ENCODE assay signal across 1 cellular context in the genomic region with DNA sequence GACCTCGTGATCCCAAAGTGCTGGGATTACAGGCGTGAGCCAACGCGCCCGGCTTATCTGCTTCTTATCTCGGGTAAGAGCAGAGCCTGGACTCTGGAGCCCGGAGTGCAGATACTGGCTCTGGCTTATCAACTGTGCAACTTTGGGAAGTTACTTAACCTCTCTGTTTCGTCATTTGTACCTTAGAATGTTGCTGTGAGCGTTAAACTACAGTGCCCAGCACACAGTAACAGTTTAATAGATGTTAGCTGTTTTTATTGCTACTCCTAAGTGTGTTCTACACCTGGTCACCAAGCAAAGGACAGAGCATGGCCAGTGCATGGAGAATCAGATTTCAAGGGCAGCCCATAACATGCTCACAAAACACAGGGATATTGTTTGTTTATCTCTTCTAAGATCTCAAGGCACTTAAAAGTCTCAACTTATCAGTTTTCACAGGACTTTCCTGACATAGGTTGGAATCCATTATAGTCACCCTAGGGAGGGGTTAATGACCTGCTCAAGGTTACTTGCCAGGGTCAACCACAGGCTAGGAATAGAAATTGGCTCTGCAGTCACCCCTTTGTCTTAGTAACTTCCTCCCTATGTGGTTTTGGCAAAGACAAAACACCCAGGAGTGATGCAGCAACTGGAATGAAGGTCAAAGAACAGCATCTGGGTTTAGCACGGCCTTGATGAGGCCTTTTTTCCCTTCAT.
TF ChIP-seq lines count a peak whose summit lies in the region.

No MANE protein-coding gene starts in this region.

TF ChIP-seq in SK-N-SH, 30 proteins besides CTCF, POLR2A, EP300 and RAD21 (continued from another document):
- no peak for TF ChIP-seq USF2 (IDR thresholded peaks at IDR 0.05; ENCODE audit: borderline replicate concordance, low read depth, low read length)
- no peak for TF ChIP-seq NRF1 (IDR thresholded peaks at IDR 0.05; ENCODE audit: low read depth, low read length)
- no peak for TF ChIP-seq IRF3 (IDR thresholded peaks at IDR 0.05; ENCODE audit: low read depth, low read length)
- TF ChIP-seq TAF1 (IDR thresholded peaks at IDR 0.05; ENCODE audit: borderline replicate concordance, low read depth, low read length), result no peak
- TF ChIP-seq YY1 (IDR thresholded peaks at IDR 0.05; ENCODE audit: low read depth), result no peak
- TF ChIP-seq MEF2A (IDR thresholded peaks at IDR 0.05; ENCODE audit: borderline replicate concordance, low read depth), result peak; percentile 98
- peak; percentile 61; the same call in 1 of the 2 replicates for TF ChIP-seq POLR2AphosphoS5 (IDR thresholded peaks at IDR 0.05; ENCODE audit: low read depth, low read length)
- no peak for TF ChIP-seq GATA2 (CRISPR knock-in tag; IDR thresholded peaks at IDR 0.05)
- TF ChIP-seq SMC3 (IDR thresholded peaks at IDR 0.05; ENCODE audit: low read depth, low read length), result no peak
- no peak for TF ChIP-seq MXI1 (IDR thresholded peaks at IDR 0.05; ENCODE audit: low read depth, low read length)
- no peak for TF ChIP-seq CHD2 (IDR thresholded peaks at IDR 0.05; ENCODE audit: low read length, partially characterized antibody)
- TF ChIP-seq RXRA (IDR thresholded peaks at IDR 0.05; ENCODE audit: borderline replicate concordance, low read depth), result peak; percentile 99
- TF ChIP-seq TEAD4 (IDR thresholded peaks at IDR 0.05; ENCODE audit: borderline replicate concordance, insufficient read depth), result peak; percentile 75
- TF ChIP-seq, protein P1, sequence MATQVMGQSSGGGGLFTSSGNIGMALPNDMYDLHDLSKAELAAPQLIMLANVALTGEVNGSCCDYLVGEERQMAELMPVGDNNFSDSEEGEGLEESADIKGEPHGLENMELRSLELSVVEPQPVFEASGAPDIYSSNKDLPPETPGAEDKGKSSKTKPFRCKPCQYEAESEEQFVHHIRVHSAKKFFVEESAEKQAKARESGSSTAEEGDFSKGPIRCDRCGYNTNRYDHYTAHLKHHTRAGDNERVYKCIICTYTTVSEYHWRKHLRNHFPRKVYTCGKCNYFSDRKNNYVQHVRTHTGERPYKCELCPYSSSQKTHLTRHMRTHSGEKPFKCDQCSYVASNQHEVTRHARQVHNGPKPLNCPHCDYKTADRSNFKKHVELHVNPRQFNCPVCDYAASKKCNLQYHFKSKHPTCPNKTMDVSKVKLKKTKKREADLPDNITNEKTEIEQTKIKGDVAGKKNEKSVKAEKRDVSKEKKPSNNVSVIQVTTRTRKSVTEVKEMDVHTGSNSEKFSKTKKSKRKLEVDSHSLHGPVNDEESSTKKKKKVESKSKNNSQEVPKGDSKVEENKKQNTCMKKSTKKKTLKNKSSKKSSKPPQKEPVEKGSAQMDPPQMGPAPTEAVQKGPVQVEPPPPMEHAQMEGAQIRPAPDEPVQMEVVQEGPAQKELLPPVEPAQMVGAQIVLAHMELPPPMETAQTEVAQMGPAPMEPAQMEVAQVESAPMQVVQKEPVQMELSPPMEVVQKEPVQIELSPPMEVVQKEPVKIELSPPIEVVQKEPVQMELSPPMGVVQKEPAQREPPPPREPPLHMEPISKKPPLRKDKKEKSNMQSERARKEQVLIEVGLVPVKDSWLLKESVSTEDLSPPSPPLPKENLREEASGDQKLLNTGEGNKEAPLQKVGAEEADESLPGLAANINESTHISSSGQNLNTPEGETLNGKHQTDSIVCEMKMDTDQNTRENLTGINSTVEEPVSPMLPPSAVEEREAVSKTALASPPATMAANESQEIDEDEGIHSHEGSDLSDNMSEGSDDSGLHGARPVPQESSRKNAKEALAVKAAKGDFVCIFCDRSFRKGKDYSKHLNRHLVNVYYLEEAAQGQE (IDR thresholded peaks at IDR 0.05; ENCODE audit: low read depth, low read length), result 0 out of 2 replicates have a peak, but pooled peaks have one; percentile 45
- TF ChIP-seq ELF1 (IDR thresholded peaks at IDR 0.05), result no peak
- peak; percentile 98 for TF ChIP-seq NFIC (IDR thresholded peaks at IDR 0.05; ENCODE audit: borderline replicate concordance)
- TF ChIP-seq ZBTB33 (IDR thresholded peaks at IDR 0.05; ENCODE audit: borderline replicate concordance, low read depth), result 0 out of 2 replicates have a peak, but pooled peaks have one; percentile 37
- TF ChIP-seq SIN3A (IDR thresholded peaks at IDR 0.05; ENCODE audit: borderline replicate concordance, low read depth, low read length), result 0 out of 2 replicates have a peak, but pooled peaks have one; percentile 16
- TF ChIP-seq FOSL2 (IDR thresholded peaks at IDR 0.05; ENCODE audit: borderline replicate concordance, low read depth), result peak; percentile 57; the same call in 1 of the 2 replicates
- TF ChIP-seq JUND (IDR thresholded peaks at IDR 0.05), result peak; percentile 72
- no peak for TF ChIP-seq FOXJ3 (CRISPR knock-in tag; IDR thresholded peaks at IDR 0.05)
- no peak for TF ChIP-seq GABPA (IDR thresholded peaks at IDR 0.05; ENCODE audit: low read depth)
- TF ChIP-seq MAX (IDR thresholded peaks at IDR 0.05; ENCODE audit: low read depth), result peak; percentile 63; the same call in 1 of the 2 replicates
- peak; percentile 92 for TF ChIP-seq TCF12 (IDR thresholded peaks at IDR 0.05)
- no peak for TF ChIP-seq USF1 (IDR thresholded peaks at IDR 0.05; ENCODE audit: borderline replicate concordance, low read depth)
